In the genomic region with DNA sequence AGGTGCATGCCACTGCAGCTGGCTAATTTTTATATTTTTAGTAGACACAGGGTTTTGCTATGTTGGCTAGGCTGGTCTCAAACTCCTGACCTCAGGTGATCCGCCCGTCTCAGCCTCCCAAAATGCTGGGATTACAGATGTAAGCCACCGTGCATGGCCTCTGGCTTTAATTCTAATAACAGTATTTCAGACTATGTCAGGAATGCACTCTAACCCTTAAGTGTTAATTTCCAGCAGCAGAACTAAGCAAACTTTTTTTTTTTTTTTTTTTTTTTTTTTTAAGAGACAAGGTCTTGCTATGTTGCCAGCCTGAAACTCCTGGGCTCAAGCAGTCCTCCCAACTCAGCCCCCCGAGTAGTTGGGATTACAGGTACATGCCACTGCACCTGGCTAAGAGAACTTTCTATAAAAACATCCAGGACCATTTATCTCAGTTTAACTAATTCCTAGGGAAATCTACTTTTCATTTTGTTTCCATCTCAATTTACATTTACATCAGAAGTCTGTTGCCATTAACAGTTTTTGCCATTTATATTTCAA, we compare ENCODE assay signal across 14 cellular contexts.
"Had no signal": no experiment of that assay in that cellular context is flagged by ENCODE, and none has a peak within 500 bp of the region (broad histone marks: within the 10 kb centered on the region; RNA-seq: fewer than 3 reads in every experiment).

No MANE protein-coding gene starts in this region.

- H3K27me3 ChIP-seq: heart right ventricle had no signal

- H3K4me3 Mint-ChIP-seq: activated CD4-positive, alpha-beta T cell treated with anti-CD3 and anti-CD28 coated beads for 36 hours; immature natural killer cell; natural killer cell treated with Interleukin-12 subunit alpha and Interleukin-12 subunit beta and Interleukin-15 and Interleukin-18, amount 100 ng/mL, for 72 hours; type B pancreatic cell had no signal

- ATAC-seq: activated CD4-positive, alpha-beta T cell treated with anti-CD3 and anti-CD28 coated beads for 36 hours; esophagus mucosa; heart right ventricle; natural killer cell treated with Interleukin-12 subunit alpha and Interleukin-12 subunit beta and Interleukin-15 and Interleukin-18, amount 100 ng/mL, for 72 hours had no signal

- H3K27me3 Mint-ChIP-seq: activated CD4-positive, alpha-beta T cell treated with anti-CD3 and anti-CD28 coated beads for 36 hours; natural killer cell treated with Interleukin-12 subunit alpha and Interleukin-12 subunit beta and Interleukin-15 and Interleukin-18, amount 100 ng/mL, for 72 hours; type B pancreatic cell had no signal

- DNase-seq: activated CD4-positive, alpha-beta T cell treated with anti-CD3 and anti-CD28 coated beads for 36 hours; activated CD4-positive, alpha-beta T cell treated with anti-CD3 and anti-CD28 coated beads, Interleukin-2, amount 50 U/mL, for 48 hours; aorta; cortex of kidney; effector CD4-positive, alpha-beta T cell; heart right ventricle; immature natural killer cell; stimulated activated CD4-positive, alpha-beta T cell treated with anti-CD3 and anti-CD28 coated beads, Interleukin-12 subunit alpha, Interleukin-12 subunit beta, amount 100 ng/mL, for 4 hours; stimulated activated CD4-positive, alpha-beta T cell treated with anti-CD3 and anti-CD28 coated beads, Interleukin-1b, Interleukin-23, amount 100 ng/mL, for 48 hours; stimulated activated CD8-positive, alpha-beta memory T cell treated with anti-CD3 and anti-CD28 coated beads, Interleukin-4, amount 100 ng/mL, for 48 hours; stimulated activated naive CD4-positive, alpha-beta T cell treated with Interleukin-2 at 50 U/mL for 16 hours had no signal

- H3K4me3 ChIP-seq: heart right ventricle had no signal

- H3K9me3 ChIP-seq: heart right ventricle had no signal

- H3K9me3 Mint-ChIP-seq: immature natural killer cell; natural killer cell treated with Interleukin-12 subunit alpha and Interleukin-12 subunit beta and Interleukin-15 and Interleukin-18, amount 100 ng/mL, for 72 hours; type B pancreatic cell had no signal

- H3K27ac Mint-ChIP-seq: natural killer cell treated with Interleukin-12 subunit alpha and Interleukin-12 subunit beta and Interleukin-15 and Interleukin-18, amount 100 ng/mL, for 72 hours; type B pancreatic cell had no signal
